Comparison of ENCODE assay signal across 8 cellular contexts in genomic region chr2:31170071-31170698, GRCh38. TPM values are rescaled to one million over a fixed set of nuclear protein-coding genes. Genes with fewer than 3 reads are reported as not detected.
DNase-seq lines count a peak whose midpoint lies in the region; ATAC-seq, FAIRE-seq and TF ChIP-seq lines count a peak whose summit lies in the region.

No MANE protein-coding gene starts in this region.

- ATAC-seq in HG02588 (IDR thresholded peaks at IDR 0.05; ENCODE audit: unreplicated experiment) (peak; percentile 72), HG02759 (IDR thresholded peaks at IDR 0.05; ENCODE audit: unreplicated experiment) (no peak)

- H3K4me3 ChIP-seq in keratinocyte (ENCODE audit: control insufficient read depth in 2 of 3, extremely low read depth in 1 of 3, insufficient read depth in 2 of 3, low read depth in 1 of 3, low read length in 3 of 3) = no peak overlapping the region

- H3K9me3 ChIP-seq in keratinocyte (ENCODE audit: control insufficient read depth, low read depth, low read length) = no peaks in the 10 kb centered on the region

- H3K4me2 ChIP-seq in keratinocyte (ENCODE audit: control insufficient read depth, extremely low read depth, insufficient read depth, low read depth, low read length) = no peak overlapping the region

- no peaks in the 10 kb centered on the region for H3K27me3 ChIP-seq in keratinocyte (ENCODE audit: control insufficient read depth, extremely low read depth, insufficient read depth, low read length)

- no peak overlapping the region for H2AFZ ChIP-seq in keratinocyte (ENCODE audit: control insufficient read depth, low read length)

- H3K36me3 ChIP-seq in keratinocyte (ENCODE audit: control insufficient read depth in 2 of 2, extremely low read depth in 1 of 2, insufficient read depth in 2 of 2, low read length in 2 of 2) = no peaks in the 10 kb centered on the region

- H4K20me1 ChIP-seq in keratinocyte (ENCODE audit: control insufficient read depth, extremely low read depth, insufficient read depth, low read length) = no peaks in the 10 kb centered on the region

- DNase-seq in GM03348 (ENCODE audit: low spot score) (peak; percentile 87), NCI-H146 (lab: John Stamatoyannopoulos, UW) (peak; percentile 53), UCSD-AML1 (lab: John Stamatoyannopoulos, UW; ENCODE audit: unreplicated experiment) (peak; percentile 44), caudate nucleus (lab: John Stamatoyannopoulos, UW) (peak in 56 of 61 donors; percentile 1 to 81 (median 32)), keratinocyte (ENCODE audit: low read depth, low spot score) (peak; percentile 25)
- peak; percentile 7 to 20 for DNase-seq in stimulated activated CD4-positive, alpha-beta T cell treated with anti-CD3 and anti-CD28 coated beads, Interleukin-1b, Interleukin-23, amount 100 ng/mL, for 4 hours (ENCODE audit: low read depth in 2 of 2)

- no peak overlapping the region for H3K9ac ChIP-seq in keratinocyte (ENCODE audit: control insufficient read depth, extremely low read depth, insufficient read depth, low read length)

- H3K79me2 ChIP-seq in keratinocyte (ENCODE audit: control insufficient read depth, insufficient read depth, low read length) = no peaks in the 10 kb centered on the region

- no peaks in the 10 kb centered on the region for H3K9me1 ChIP-seq in keratinocyte (ENCODE audit: control insufficient read depth, extremely low read depth, insufficient read depth, low read length)

- dilution Hi-C loops in keratinocyte (cut with MboI; ENCODE audit: extremely low pct_ligation_motif_present, low sequenced_read_pairs) = no loop called here

- no peak overlapping the region for H3K27ac ChIP-seq in caudate nucleus (ENCODE audit: low read depth, low read length)
- H3K27ac ChIP-seq in keratinocyte (ENCODE audit: control insufficient read depth, insufficient read depth, low read length) = no peak overlapping the region

- peak; percentile 95 for FAIRE-seq in keratinocyte (lab: Jason Lieb, UNC)

- no peaks in the 10 kb centered on the region for H3K4me1 ChIP-seq in keratinocyte (ENCODE audit: control insufficient read depth, extremely low read depth, insufficient read depth, low read length)

- TF ChIP-seq CTCF in keratinocyte (optimal IDR thresholded peaks at IDR 0.05 in 1 of 3, IDR thresholded peaks at IDR 0.05 in 1 of 3, conservative IDR thresholded peaks at IDR 0.05 in 1 of 3; ENCODE audit: extremely low read depth in 1 of 3, insufficient read depth in 2 of 3, low read length in 3 of 3) = peak; percentile 94 to 98 (median 98)

RNA-seq across cellular contexts. Expression of gene GALNT14, which starts 31.9 kb away (rescaled TPM):
- 27.4 to 40.5 TPM (median 34.0 TPM) in 3 replicates for polyA plus RNA-seq in keratinocyte
- 12.6 TPM for polyA plus RNA-seq in keratinocyte (2011; ENCODE audit: low read depth)
- 21.4 and 21.7 TPM in 2 replicates for polyA plus RNA-seq in keratinocyte (2011; cell fraction: cytosol; rRNA removed)
- 47.6 and 54.4 TPM in 2 replicates for polyA plus RNA-seq in keratinocyte (2011; cell fraction: nucleus; rRNA removed)
- 13.7 and 35.4 TPM in 2 replicates for polyA plus RNA-seq in keratinocyte (2012; ENCODE audit: low replicate concordance)
- 44.6 to 64.1 TPM (median 63.8 TPM) in 3 replicates for polyA minus RNA-seq in keratinocyte
- 36.6 TPM for polyA minus RNA-seq in keratinocyte (2011; cell fraction: cytosol; rRNA and poly(A)+ RNA removed)
- polyA minus RNA-seq in keratinocyte (2011; cell fraction: nucleus; rRNA and poly(A)+ RNA removed) = 34.5 and 41.9 TPM in 2 replicates

RNA-seq across cellular contexts. Expression of gene CAPN14, which starts 47.1 kb away (rescaled TPM):
- 0.57 to 2.2 TPM (median 1.1 TPM) in 3 replicates for polyA plus RNA-seq in keratinocyte
- polyA plus RNA-seq in keratinocyte (2011; ENCODE audit: low read depth) = 1.8 TPM
- 1.3 and 1.7 TPM in 2 replicates for polyA plus RNA-seq in keratinocyte (2011; cell fraction: cytosol; rRNA removed)
- polyA plus RNA-seq in keratinocyte (2011; cell fraction: nucleus; rRNA removed) = 3.6 and 4.2 TPM in 2 replicates
- 0.54 and 2.6 TPM in 2 replicates for polyA plus RNA-seq in keratinocyte (2012; ENCODE audit: low replicate concordance)
- 0.13 to 1.8 TPM (median 1.5 TPM) in 3 replicates for polyA minus RNA-seq in keratinocyte
- 0.58 TPM for polyA minus RNA-seq in keratinocyte (2011; cell fraction: cytosol; rRNA and poly(A)+ RNA removed)
- 2.1 and 2.9 TPM in 2 replicates for polyA minus RNA-seq in keratinocyte (2011; cell fraction: nucleus; rRNA and poly(A)+ RNA removed)

Comparison
In these comparisons a context has a peak if more than half of its experiments do, and no peak if none do; other contexts are left out.
1. DNase-seq: peak in every context shown above with its lines; median percentile 87 in GM03348; 53 in NCI-H146; 44 in UCSD-AML1; 32 in caudate nucleus; 25 in keratinocyte; 14 in stimulated activated CD4-positive, alpha-beta T cell treated with anti-CD3 and anti-CD28 coated beads, Interleukin-1b, Interleukin-23, amount 100 ng/mL, for 4 hours.